In the genomic region with DNA sequence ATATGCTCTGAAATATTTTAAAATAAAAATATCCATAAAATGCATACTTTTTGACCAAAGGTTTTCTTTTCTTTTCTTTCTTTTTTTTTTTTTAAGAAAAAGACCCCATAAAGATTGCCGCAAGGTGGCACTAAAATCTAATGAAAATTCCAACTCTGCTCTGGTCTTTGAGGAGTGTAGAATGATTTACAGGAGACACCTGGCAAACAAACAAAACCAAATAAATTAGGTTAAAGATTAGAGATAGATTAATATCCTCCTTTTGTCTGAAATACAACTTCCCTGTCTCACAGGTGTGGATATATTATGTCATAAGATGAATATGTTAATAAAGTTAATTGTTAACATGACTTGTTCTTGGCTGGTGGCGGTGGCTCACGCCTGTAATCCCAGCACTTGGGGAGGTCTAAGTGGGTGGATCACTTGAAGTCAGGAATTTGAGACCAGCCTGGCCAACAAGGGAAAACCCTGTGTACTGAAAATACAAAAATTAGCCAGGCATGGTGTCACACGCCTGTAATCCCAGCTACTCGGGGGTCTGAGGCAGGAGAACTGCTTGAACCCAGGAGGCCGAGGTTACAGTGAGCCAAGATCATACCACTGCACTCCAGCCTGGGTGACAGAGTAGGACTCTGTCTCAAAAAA, we compare ENCODE assay signal across 8 cellular contexts. TPM values are rescaled to one million over a fixed set of nuclear protein-coding genes. Genes with fewer than 3 reads are reported as not detected.
DNase-seq lines count a peak whose midpoint lies in the region; ATAC-seq and TF ChIP-seq lines count a peak whose summit lies in the region.

No MANE protein-coding gene starts in this region.

- in situ Hi-C loops in ACHN (cut with HindIII; ENCODE audit: low pct_ligation_motif_present, low pct_unique_long_range_greater_than_20kb, low sequenced_read_pairs): loop anchor here (25.0 kb wide), 1 partner anchor 194 kb away; no protein-coding TSS in a partner anchor

- TF ChIP-seq CTCF in GM12864 (IDR thresholded peaks at IDR 0.05; ENCODE audit: low read depth, low read length, missing control alignments): peak; percentile 15

- H3K4me3 ChIP-seq in GM12864 (ENCODE audit: low read depth, low read length): no peak overlapping the region

- DNase-seq in ACHN (peak; percentile 92), GM12864 (ENCODE audit: low read depth) (no peak), NCI-H69 (lab: John Stamatoyannopoulos, UW) (peak; percentile 60), dedifferentiated amniotic fluid mesenchymal stem cell (ENCODE audit: extremely low spot score) (peak; percentile 56), myocyte (ENCODE audit: low read depth) (peak; percentile 67)

- no peak for ATAC-seq in GM21529 (IDR thresholded peaks at IDR 0.05; ENCODE audit: unreplicated experiment)
- no peak for ATAC-seq in HG03521 (IDR thresholded peaks at IDR 0.05; ENCODE audit: unreplicated experiment)
- no peak for ATAC-seq in GM21526 (IDR thresholded peaks at IDR 0.05; ENCODE audit: low FRiP score, unreplicated experiment)

RNA-seq across cellular contexts. Expression of a gene that starts 3.5 kb away (rescaled TPM):
- total RNA-seq in myocyte: 84.0 and 150 TPM in 2 replicates
- 142 TPM for polyA plus RNA-seq in myocyte (2012)
